In the genomic region with DNA sequence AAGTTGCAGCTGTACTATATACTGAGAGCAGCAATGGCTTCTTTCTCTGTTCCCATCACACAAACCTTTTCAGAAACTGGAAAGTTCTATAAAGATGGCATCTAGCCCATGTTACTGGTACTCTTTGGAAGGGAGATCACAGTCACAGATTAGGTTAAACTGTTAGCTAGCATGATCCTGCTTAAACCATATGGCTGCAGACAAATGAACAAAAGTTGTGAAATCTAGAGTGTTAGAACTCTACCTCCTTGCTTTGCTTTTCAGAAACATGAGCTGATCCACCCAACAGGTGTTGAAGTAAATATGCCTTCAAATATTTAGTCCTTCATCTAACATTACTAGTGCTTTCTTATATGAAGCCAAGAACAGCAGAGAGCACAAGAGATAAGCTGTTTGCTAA, we compare ENCODE assay signal across 9 cellular contexts.
A peak's percentile ranks its signal among the peaks of the same experiment; 100 is the strongest.
DNase-seq lines count a peak whose midpoint lies in the region; ATAC-seq and TF ChIP-seq lines count a peak whose summit lies in the region.
"Had no signal": no experiment of that assay in that cellular context is flagged by ENCODE, and none has a peak within 500 bp of the region (broad histone marks: within the 10 kb centered on the region; RNA-seq: fewer than 3 reads in every experiment).

No MANE protein-coding gene starts in this region.

- H3K27me3 Mint-ChIP-seq in CD14-positive monocyte (ENCODE audit: low read depth in 3 of 3), result peaks cover 0 to 3% (median 0%) of the 10 kb centered on the region in 3 donors
- no peaks in the 10 kb centered on the region for H3K27me3 Mint-ChIP-seq in natural killer cell treated with Interleukin-12 subunit alpha and Interleukin-12 subunit beta and Interleukin-15 and Interleukin-18, amount 100 ng/mL, for 72 hours

- peaks cover 0 to 6% (median 0%) of the 10 kb centered on the region in 4 donors for H3K4me1 ChIP-seq in Peyer's patch

- H3K4me3 ChIP-seq in Peyer's patch (no peak overlapping the region), dorsolateral prefrontal cortex (no peak overlapping the region)

- peak overlapping the region; percentile 53 to 76 (median 58) for H3K27ac ChIP-seq in Peyer's patch
- H3K27ac ChIP-seq in dorsolateral prefrontal cortex, result peak overlapping the region in 39 of 59 donors; percentile 1 to 84 (median 55)

- H3K4me3 Mint-ChIP-seq in CD14-positive monocyte, result no peak overlapping the region
- peak overlapping the region; percentile 67 for H3K4me3 Mint-ChIP-seq in natural killer cell treated with Interleukin-12 subunit alpha and Interleukin-12 subunit beta and Interleukin-15 and Interleukin-18, amount 100 ng/mL, for 72 hours

- H3K27me3 ChIP-seq in Peyer's patch (no peaks in the 10 kb centered on the region), dorsolateral prefrontal cortex (no peaks in the 10 kb centered on the region)

- peaks cover 26% of the 10 kb centered on the region for H3K4me1 Mint-ChIP-seq in CD14-positive monocyte
- peaks cover 52 to 55% of the 10 kb centered on the region in 2 donors for H3K4me1 Mint-ChIP-seq in natural killer cell treated with Interleukin-12 subunit alpha and Interleukin-12 subunit beta and Interleukin-15 and Interleukin-18, amount 100 ng/mL, for 72 hours (ENCODE audit: low read depth in 2 of 2)

- peaks cover 14 to 30% of the 10 kb centered on the region in 2 donors for H3K36me3 Mint-ChIP-seq in CD14-positive monocyte
- no peaks in the 10 kb centered on the region for H3K36me3 Mint-ChIP-seq in natural killer cell treated with Interleukin-12 subunit alpha and Interleukin-12 subunit beta and Interleukin-15 and Interleukin-18, amount 100 ng/mL, for 72 hours

- H3K9me3 Mint-ChIP-seq in CD14-positive monocyte, result peaks cover 6 to 14% (median 9%) of the 10 kb centered on the region in 7 donors
- H3K9me3 Mint-ChIP-seq in natural killer cell treated with Interleukin-12 subunit alpha and Interleukin-12 subunit beta and Interleukin-15 and Interleukin-18, amount 100 ng/mL, for 72 hours, result no peaks in the 10 kb centered on the region

- ATAC-seq in natural killer cell treated with Interleukin-12 subunit alpha and Interleukin-12 subunit beta and Interleukin-15 and Interleukin-18, amount 100 ng/mL, for 72 hours, result no peak

- H3K9me3 ChIP-seq in Peyer's patch, result no peaks in the 10 kb centered on the region

- no peak for TF ChIP-seq POLR2A in Peyer's patch (IDR thresholded peaks at IDR 0.05)

- peak overlapping the region; percentile 93 to 99 (median 98) for H3K27ac Mint-ChIP-seq in CD14-positive monocyte
- H3K27ac Mint-ChIP-seq in natural killer cell treated with Interleukin-12 subunit alpha and Interleukin-12 subunit beta and Interleukin-15 and Interleukin-18, amount 100 ng/mL, for 72 hours, result peak overlapping the region; percentile 85 to 89

- intact Hi-C loops in CD14-positive monocyte (cut with micrococcal nuclease), result no loop called here
- intact Hi-C loops in dorsolateral prefrontal cortex (cut with DNase I), result no loop called here

- no peaks in the 10 kb centered on the region for H3K36me3 ChIP-seq in Peyer's patch

- no peak for DNase-seq in CD14-positive monocyte (ENCODE audit: low spot score)
- no peak for DNase-seq in Peyer's patch
- no peak for DNase-seq in dorsolateral prefrontal cortex
- DNase-seq in natural killer cell treated with Interleukin-12 subunit alpha and Interleukin-12 subunit beta and Interleukin-15 and Interleukin-18, amount 100 ng/mL, for 72 hours (ENCODE audit: low spot score), result no peak
- DNase-seq in inferior parietal cortex (ENCODE audit: extremely low spot score), result no peak
- no peak for DNase-seq in GM19240 (ENCODE audit: insufficient read length, low spot score)
- DNase-seq in anterior cingulate cortex (lab: John Stamatoyannopoulos, UW), result no peak
- DNase-seq in HuH-7 (ENCODE audit: low spot score), result no peak
- DNase-seq: NCI-H187 had no signal

- no peak for TF ChIP-seq CTCF in CD14-positive monocyte (IDR thresholded peaks at IDR 0.05)
- TF ChIP-seq CTCF in Peyer's patch (IDR thresholded peaks at IDR 0.05), result no peak
- TF ChIP-seq CTCF in dorsolateral prefrontal cortex (IDR thresholded peaks at IDR 0.05 in 54 of 56, conservative IDR thresholded peaks at IDR 0.05 in 2 of 56; ENCODE audit: low read depth in 1 of 56, partially characterized antibody in 56 of 56), result no peak
